In the genomic region with DNA sequence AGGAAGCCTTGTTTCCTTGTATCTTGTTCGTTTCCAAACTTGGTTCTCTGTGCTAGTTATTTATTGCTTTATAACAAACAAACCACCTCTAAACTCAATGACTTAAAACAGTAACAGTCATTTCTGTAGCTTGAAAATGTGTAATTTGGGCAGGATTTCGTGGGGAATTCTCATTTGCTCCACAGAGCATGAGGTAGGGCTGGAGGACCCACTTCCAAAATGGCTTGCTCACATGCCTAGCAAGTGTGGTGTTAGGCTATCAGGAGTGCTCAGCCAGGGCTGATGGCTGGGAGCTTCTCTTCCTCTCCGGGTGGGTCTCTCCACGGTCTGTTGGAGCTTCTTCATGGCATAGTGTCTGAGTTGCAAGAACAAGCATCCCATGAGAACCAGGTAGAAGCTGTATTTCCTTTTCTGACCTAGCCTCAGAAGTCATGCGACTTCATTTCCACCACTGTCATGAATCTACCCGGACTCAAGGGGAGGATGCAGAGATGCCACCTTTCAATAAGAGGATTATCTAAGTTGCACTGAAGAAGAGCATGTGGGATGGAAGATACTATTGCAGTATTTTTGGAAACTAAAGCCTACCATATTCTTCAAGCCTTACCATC, we compare ENCODE assay signal across 21 cellular contexts.
"Had no signal": no experiment of that assay in that cellular context is flagged by ENCODE, and none has a peak within 500 bp of the region (broad histone marks: within the 10 kb centered on the region; RNA-seq: fewer than 3 reads in every experiment).

No MANE protein-coding gene starts in this region.

- ATAC-seq: activated T-cell treated with anti-CD3 and anti-CD28 coated beads, Interleukin-2, amount 50 U/mL, for 4 hours; effector memory CD8-positive, alpha-beta T cell; left lobe of liver; sciatic nerve; stimulated activated effector memory CD8-positive, alpha-beta T cell treated with anti-CD3 and anti-CD28 coated beads, Interleukin-12 subunit alpha, Interleukin-12 subunit beta, amount 100 ng/mL, for 72 hours; stimulated activated naive CD8-positive, alpha-beta T cell treated with anti-CD3 and anti-CD28 coated beads, Interleukin-15, amount 100 ng/mL, for 72 hours had no signal

- H3K27ac Mint-ChIP-seq: activated naive CD8-positive, alpha-beta T cell treated with anti-CD3 and anti-CD28 coated beads for 36 hours; effector memory CD8-positive, alpha-beta T cell; immature natural killer cell; stimulated activated effector memory CD8-positive, alpha-beta T cell treated with anti-CD3 and anti-CD28 coated beads, Interleukin-12 subunit alpha, Interleukin-12 subunit beta, amount 100 ng/mL, for 72 hours; stimulated activated naive CD8-positive, alpha-beta T cell treated with anti-CD3 and anti-CD28 coated beads, Interleukin-15, amount 100 ng/mL, for 72 hours had no signal

- H3K36me3 Mint-ChIP-seq: activated naive CD8-positive, alpha-beta T cell treated with anti-CD3 and anti-CD28 coated beads for 36 hours; naive B cell; stimulated activated effector memory CD8-positive, alpha-beta T cell treated with anti-CD3 and anti-CD28 coated beads, Interleukin-12 subunit alpha, Interleukin-12 subunit beta, amount 100 ng/mL, for 72 hours had no signal

- H3K4me1 Mint-ChIP-seq: activated naive CD8-positive, alpha-beta T cell treated with anti-CD3 and anti-CD28 coated beads for 36 hours; central memory CD8-positive, alpha-beta T cell; immature natural killer cell; naive B cell; stimulated activated effector memory CD8-positive, alpha-beta T cell treated with anti-CD3 and anti-CD28 coated beads, Interleukin-12 subunit alpha, Interleukin-12 subunit beta, amount 100 ng/mL, for 72 hours; stimulated activated naive CD8-positive, alpha-beta T cell treated with anti-CD3 and anti-CD28 coated beads, Interleukin-15, amount 100 ng/mL, for 72 hours had no signal

- H3K4me3 Mint-ChIP-seq: activated naive CD8-positive, alpha-beta T cell treated with anti-CD3 and anti-CD28 coated beads for 36 hours; activated T-cell treated with anti-CD3 and anti-CD28 coated beads, Interleukin-2, amount 50 U/mL, for 4 hours; central memory CD8-positive, alpha-beta T cell; effector memory CD8-positive, alpha-beta T cell; immature natural killer cell; naive B cell; neural crest cell; stimulated activated effector memory CD8-positive, alpha-beta T cell treated with anti-CD3 and anti-CD28 coated beads, Interleukin-12 subunit alpha, Interleukin-12 subunit beta, amount 100 ng/mL, for 72 hours; stimulated activated naive CD8-positive, alpha-beta T cell treated with anti-CD3 and anti-CD28 coated beads, Interleukin-15, amount 100 ng/mL, for 72 hours had no signal

- H3K27me3 Mint-ChIP-seq: activated naive CD8-positive, alpha-beta T cell treated with anti-CD3 and anti-CD28 coated beads for 36 hours; central memory CD8-positive, alpha-beta T cell; effector memory CD8-positive, alpha-beta T cell; stimulated activated naive CD8-positive, alpha-beta T cell treated with anti-CD3 and anti-CD28 coated beads, Interleukin-15, amount 100 ng/mL, for 72 hours had no signal

- H3K9me3 Mint-ChIP-seq: activated T-cell treated with anti-CD3 and anti-CD28 coated beads, Interleukin-2, amount 50 U/mL, for 4 hours; central memory CD8-positive, alpha-beta T cell; effector memory CD8-positive, alpha-beta T cell; stimulated activated effector memory CD8-positive, alpha-beta T cell treated with anti-CD3 and anti-CD28 coated beads, Interleukin-12 subunit alpha, Interleukin-12 subunit beta, amount 100 ng/mL, for 72 hours; stimulated activated naive CD8-positive, alpha-beta T cell treated with anti-CD3 and anti-CD28 coated beads, Interleukin-15, amount 100 ng/mL, for 72 hours had no signal

- DNase-seq: activated CD4-positive, alpha-beta T cell treated with anti-CD3 and anti-CD28 coated beads, Interleukin-2, amount 50 U/mL, for 48 hours; activated CD8-positive, alpha-beta memory T cell treated with anti-CD3 and anti-CD28 coated beads, Interleukin-2, amount 50 U/mL, for 48 hours; activated naive CD4-positive, alpha-beta T cell treated with Interleukin-2 at 50 U/mL for 16 hours; activated naive CD8-positive, alpha-beta T cell treated with anti-CD3 and anti-CD28 coated beads for 36 hours; activated T-cell treated with anti-CD3 and anti-CD28 coated beads, Interleukin-2, amount 50 U/mL, for 4 hours; effector memory CD8-positive, alpha-beta T cell; glutamatergic neuron; immature natural killer cell; naive B cell; small intestine; stimulated activated CD4-positive, alpha-beta T cell treated with anti-CD3 and anti-CD28 coated beads, Interleukin-2, amount 100 ng/mL, for 24 hours; stimulated activated naive CD8-positive, alpha-beta T cell treated with anti-CD3 and anti-CD28 coated beads, Interleukin-15, amount 100 ng/mL, for 72 hours; tibial artery had no signal

- FAIRE-seq: colon, endothelial cell of umbilical vein, frontal cortex, small intestine had no signal
